ENCODE assay signal across 8 cellular contexts in genomic region chr16:67846063-67846319, GRCh38. TPM values are rescaled to one million over a fixed set of nuclear protein-coding genes. Genes with fewer than 3 reads are reported as not detected.
DNase-seq lines count a peak whose midpoint lies in the region; ATAC-seq and TF ChIP-seq lines count a peak whose summit lies in the region.

No MANE protein-coding gene starts in this region.

- peaks cover 37% of the 10 kb centered on the region for H3K4me1 ChIP-seq in KMS-11 (ENCODE audit: low read depth, poor library complexity, severe bottlenecking)

- H3K36me3 Mint-ChIP-seq in chondrocyte (ENCODE audit: low read depth) (no peaks in the 10 kb centered on the region), naive B cell (no peaks in the 10 kb centered on the region)

- no peaks in the 10 kb centered on the region for H3K27me3 Mint-ChIP-seq in chondrocyte (ENCODE audit: low read depth)
- H3K27me3 Mint-ChIP-seq in naive B cell, result no peaks in the 10 kb centered on the region

- CTCF ChIA-PET in AG04450 (lab: Charles Lee), result interaction anchor here (0.6 to 1.6 kb wide), 3 partner anchors 19 to 325 kb away, joined by 3 to 4 read pairs (median 3); no protein-coding TSS in a partner anchor

- H3K27ac Mint-ChIP-seq in chondrocyte (ENCODE audit: unreplicated experiment), result peak overlapping the region; percentile 92
- peak overlapping the region in 5 of 6 donors; percentile 71 to 96 (median 94) for H3K27ac Mint-ChIP-seq in naive B cell

- H3K9ac ChIP-seq in KMS-11, result peak overlapping the region; percentile 77; the same call in 1 of the 2 replicates

- H3K4me1 Mint-ChIP-seq in chondrocyte (ENCODE audit: low read depth), result peaks cover 59% of the 10 kb centered on the region
- H3K4me1 Mint-ChIP-seq in naive B cell, result peaks cover 44 to 66% (median 45%) of the 10 kb centered on the region in 3 donors

- H3K27ac ChIP-seq in AG04450 (ENCODE audit: low read depth, low read length) (peak overlapping the region; percentile 78), KMS-11 (peak overlapping the region; percentile 58)

- H3K4me3 Mint-ChIP-seq in chondrocyte (ENCODE audit: unreplicated experiment), result peak overlapping the region; percentile 83
- H3K4me3 Mint-ChIP-seq in naive B cell, result peak overlapping the region; percentile 88 to 96 (median 92)

- TF ChIP-seq CTCF in AG04450 (IDR thresholded peaks at IDR 0.05; ENCODE audit: low read depth, low read length) (no peak), KMS-11 (conservative IDR thresholded peaks at IDR 0.05; ENCODE audit: low read depth, low read length) (no peak), chondrocyte (IDR thresholded peaks at IDR 0.05) (no peak)

- H2AFZ ChIP-seq in KMS-11 (ENCODE audit: low read depth), result peak overlapping the region; percentile 51

- no peaks in the 10 kb centered on the region for H3K9me3 Mint-ChIP-seq in chondrocyte (ENCODE audit: low read depth)
- H3K9me3 Mint-ChIP-seq in naive B cell, result no peaks in the 10 kb centered on the region

- peak overlapping the region; percentile 88 for H3K4me2 ChIP-seq in KMS-11

- POLR2A ChIA-PET in AG04450 (lab: Yijun Ruan, JAX), result interaction anchor here (0.6 to 2.1 kb wide), 4 partner anchors 13 to 354 kb away, joined by 4 to 9 read pairs (median 5); partner anchors contain the start of genes RANBP10 and TSNAXIP1

- no peak for ATAC-seq in naive B cell (ENCODE audit: low read depth in 2 of 2)
- ATAC-seq in GM18867 (IDR thresholded peaks at IDR 0.05; ENCODE audit: unreplicated experiment), result no peak
- ATAC-seq in HG02981 (IDR thresholded peaks at IDR 0.05; ENCODE audit: unreplicated experiment), result no peak

- DNase-seq in AG04450 (ENCODE audit: low read depth, low spot score) (no peak), chondrocyte (ENCODE audit: low spot score) (no peak), naive B cell (no peak), UCSD-AML1 (lab: John Stamatoyannopoulos, UW; ENCODE audit: unreplicated experiment) (no peak)
- DNase-seq in stimulated activated CD4-positive, alpha-beta T cell treated with anti-CD3 and anti-CD28 coated beads, Interleukin-4, amount 100 ng/mL, for 1 hour, result no peak

- peak overlapping the region; percentile 86 for H3K4me3 ChIP-seq in AG04450 (ENCODE audit: low read depth, low read length)
- H3K4me3 ChIP-seq in KMS-11 (IDR thresholded peaks at IDR 0.05; ENCODE audit: insufficient read depth, low read depth, low read length), result no peak overlapping the region

- no peaks in the 10 kb centered on the region for H4K20me1 ChIP-seq in KMS-11 (ENCODE audit: insufficient read depth)

- H3K79me2 ChIP-seq in KMS-11 (ENCODE audit: insufficient read depth, low read depth), result peaks cover 70% of the 10 kb centered on the region

- H3K27me3 ChIP-seq in AG04450 (ENCODE audit: control insufficient read depth, insufficient read depth, low read length) (no peaks in the 10 kb centered on the region), KMS-11 (ENCODE audit: insufficient read depth, low read depth) (no peaks in the 10 kb centered on the region)

- peaks cover 4% of the 10 kb centered on the region; the same call in 1 of the 2 replicates for H3K9me3 ChIP-seq in AG04450 (ENCODE audit: control insufficient read depth, insufficient read depth, low read length)

- H3K36me3 ChIP-seq in KMS-11 (ENCODE audit: insufficient read depth), result no peaks in the 10 kb centered on the region

RNA-seq across cellular contexts. Expression of gene NUTF2, which starts 0.7 kb away (rescaled TPM):
- polyA plus RNA-seq in AG04450 (2011; rRNA removed) (151 and 190 TPM in 2 replicates), naive B cell (ENCODE audit: low read depth in 6 of 6) (100 to 1,000 TPM; 126 to 148 (median 131) TPM)
- 368 and 417 TPM in 2 replicates for polyA minus RNA-seq in AG04450 (2011; rRNA and poly(A)+ RNA removed)
- 131 to 147 TPM (median 135 TPM) in 3 replicates for total RNA-seq in chondrocyte

RNA-seq across cellular contexts. Expression of gene CENPT, which starts 1.5 kb away (rescaled TPM):
- polyA plus RNA-seq in AG04450 (2011; rRNA removed), result 17.9 and 21.7 TPM in 2 replicates
- 21.1 and 27.6 TPM in 2 replicates for polyA minus RNA-seq in AG04450 (2011; rRNA and poly(A)+ RNA removed)
- 50.5 to 58.3 TPM (median 52.8 TPM) in 3 replicates for total RNA-seq in chondrocyte
- 10 to 100 TPM in 3 of 6 donors, 1 to 10 TPM in 3; 7.6 to 15.1 (median 9.2) TPM for polyA plus RNA-seq in naive B cell (ENCODE audit: low read depth in 6 of 6)

RNA-seq across cellular contexts. Expression of gene THAP11, which starts 3.9 kb away (rescaled TPM):
- 22.3 and 22.8 TPM in 2 replicates for polyA plus RNA-seq in AG04450 (2011; rRNA removed)
- polyA minus RNA-seq in AG04450 (2011; rRNA and poly(A)+ RNA removed), result 14.4 and 16.2 TPM in 2 replicates
- total RNA-seq in chondrocyte, result 25.3 to 26.3 TPM (median 25.7 TPM) in 3 replicates
- polyA plus RNA-seq in naive B cell (ENCODE audit: low read depth in 6 of 6), result 100 to 1,000 TPM in 5 of 6 donors, 10 to 100 TPM in 1; 83.6 to 113 (median 105) TPM

RNA-seq across cellular contexts. Expression of gene EDC4, which starts 26.9 kb away (rescaled TPM):
- 18.7 and 31.6 TPM in 2 replicates for polyA plus RNA-seq in AG04450 (2011; rRNA removed)
- 68.6 and 108 TPM in 2 replicates for polyA minus RNA-seq in AG04450 (2011; rRNA and poly(A)+ RNA removed)
- 67.6 to 77.2 TPM (median 67.9 TPM) in 3 replicates for total RNA-seq in chondrocyte
- polyA plus RNA-seq in naive B cell (ENCODE audit: low read depth in 6 of 6), result 10 to 100 TPM in 5 of 6 donors, 1 to 10 TPM in 1; 6.7 to 28.6 (median 20.2) TPM

RNA-seq across cellular contexts. Expression of gene NRN1L, which starts 38.7 kb away (rescaled TPM):
- polyA plus RNA-seq in AG04450 (2011; rRNA removed), result 0.21 TPM in 1 of 2 replicates, not detected in the other
- not detected in 2 replicates for polyA minus RNA-seq in AG04450 (2011; rRNA and poly(A)+ RNA removed)
- total RNA-seq in chondrocyte, result 0.57 TPM in 1 of 3 replicates, not detected in the others
- polyA plus RNA-seq in naive B cell (ENCODE audit: low read depth in 6 of 6), result under 1 TPM in 2 of 6 donors, not detected in 4; 0.64 to 0.90 TPM
